In genomic region chr10:117653170-117653515, GRCh38 we compare ENCODE assay signal across 8 cellular contexts.
DNase-seq lines count a peak whose midpoint lies in the region; ATAC-seq lines count a peak whose summit lies in the region.

No MANE protein-coding gene starts in this region.

- no peak overlapping the region for H3K4me3 Mint-ChIP-seq in activated naive CD4-positive, alpha-beta T cell treated with anti-CD3 and anti-CD28 coated beads, Interleukin-2, amount 10 ng/mL, durations not matched to agents 7 days and 5 days

- no peaks in the 10 kb centered on the region for H3K36me3 ChIP-seq in SJSA1

- peaks cover 9% of the 10 kb centered on the region for H3K9me3 Mint-ChIP-seq in activated naive CD4-positive, alpha-beta T cell treated with anti-CD3 and anti-CD28 coated beads, Interleukin-2, amount 10 ng/mL, durations not matched to agents 7 days and 5 days

- H3K36me3 Mint-ChIP-seq in activated naive CD4-positive, alpha-beta T cell treated with anti-CD3 and anti-CD28 coated beads, Interleukin-2, amount 10 ng/mL, durations not matched to agents 7 days and 5 days = no peaks in the 10 kb centered on the region

- no peak overlapping the region for H3K27ac Mint-ChIP-seq in activated naive CD4-positive, alpha-beta T cell treated with anti-CD3 and anti-CD28 coated beads, Interleukin-2, amount 10 ng/mL, durations not matched to agents 7 days and 5 days

- H3K27ac ChIP-seq in SJSA1 = peak overlapping the region; percentile 52; the same call in 1 of the 2 replicates

- peak; percentile 48 for DNase-seq in activated naive CD4-positive, alpha-beta T cell treated with anti-CD3 and anti-CD28 coated beads, Interleukin-2, amount 10 ng/mL, durations not matched to agents 7 days and 5 days
- no peak for DNase-seq in activated naive CD4-positive, alpha-beta T cell (lab: John Stamatoyannopoulos, UW)
- DNase-seq in SJSA1 (ENCODE audit: low read depth in 1 of 2, low spot score in 2 of 2) = peak; percentile 62 to 63
- DNase-seq in kidney tubule cell (ENCODE audit: low spot score) = peak; percentile 96
- no peak for DNase-seq in NCI-H2196 treated with DMSO at 0.1 percent for 48 hours (lab: John Stamatoyannopoulos, UW; ENCODE audit: unreplicated experiment)
- DNase-seq in NCI-H1436 treated with DMSO at 0.1 percent for 48 hours (lab: John Stamatoyannopoulos, UW) = no peak
- DNase-seq in NAMALWA (ENCODE audit: low spot score) = no peak

- peak; percentile 80 for ATAC-seq in HG02943 (IDR thresholded peaks at IDR 0.05; ENCODE audit: low read depth, unreplicated experiment)

- H3K27me3 ChIP-seq in SJSA1 (replicated peaks) = no peaks in the 10 kb centered on the region

- no peaks in the 10 kb centered on the region for H3K27me3 Mint-ChIP-seq in activated naive CD4-positive, alpha-beta T cell treated with anti-CD3 and anti-CD28 coated beads, Interleukin-2, amount 10 ng/mL, durations not matched to agents 7 days and 5 days

- CTCF ChIA-PET in activated naive CD4-positive, alpha-beta T cell treated with anti-CD3 and anti-CD28 coated beads, Interleukin-2, amount 10 ng/mL, durations not matched to agents 7 days and 5 days (lab: Charles Lee) = no interaction called here

- peaks cover 3% of the 10 kb centered on the region; the same call in 1 of the 2 replicates for H3K9me3 ChIP-seq in SJSA1 (replicated peaks)

- H3K4me1 ChIP-seq in SJSA1 (replicated peaks) = peaks cover 13% of the 10 kb centered on the region

- peaks cover 16% of the 10 kb centered on the region for H3K4me1 Mint-ChIP-seq in activated naive CD4-positive, alpha-beta T cell treated with anti-CD3 and anti-CD28 coated beads, Interleukin-2, amount 10 ng/mL, durations not matched to agents 7 days and 5 days

- H3K4me3 ChIP-seq in SJSA1 = no peak overlapping the region

Comparison
In these comparisons a context has a peak if more than half of its experiments do, and no peak if none do; other contexts are left out.
1. DNase-seq: peak in activated naive CD4-positive, alpha-beta T cell treated with anti-CD3 and anti-CD28 coated beads, Interleukin-2, amount 10 ng/mL, durations not matched to agents 7 days and 5 days (single experiment), SJSA1 (2 of 2) and kidney tubule cell (single experiment); none in activated naive CD4-positive, alpha-beta T cell (0 of 4), NCI-H2196 treated with DMSO at 0.1 percent for 48 hours (single experiment), NCI-H1436 treated with DMSO at 0.1 percent for 48 hours (single experiment) and NAMALWA (single experiment).